Comparison of ENCODE assay signal across 9 cellular contexts in the genomic region with DNA sequence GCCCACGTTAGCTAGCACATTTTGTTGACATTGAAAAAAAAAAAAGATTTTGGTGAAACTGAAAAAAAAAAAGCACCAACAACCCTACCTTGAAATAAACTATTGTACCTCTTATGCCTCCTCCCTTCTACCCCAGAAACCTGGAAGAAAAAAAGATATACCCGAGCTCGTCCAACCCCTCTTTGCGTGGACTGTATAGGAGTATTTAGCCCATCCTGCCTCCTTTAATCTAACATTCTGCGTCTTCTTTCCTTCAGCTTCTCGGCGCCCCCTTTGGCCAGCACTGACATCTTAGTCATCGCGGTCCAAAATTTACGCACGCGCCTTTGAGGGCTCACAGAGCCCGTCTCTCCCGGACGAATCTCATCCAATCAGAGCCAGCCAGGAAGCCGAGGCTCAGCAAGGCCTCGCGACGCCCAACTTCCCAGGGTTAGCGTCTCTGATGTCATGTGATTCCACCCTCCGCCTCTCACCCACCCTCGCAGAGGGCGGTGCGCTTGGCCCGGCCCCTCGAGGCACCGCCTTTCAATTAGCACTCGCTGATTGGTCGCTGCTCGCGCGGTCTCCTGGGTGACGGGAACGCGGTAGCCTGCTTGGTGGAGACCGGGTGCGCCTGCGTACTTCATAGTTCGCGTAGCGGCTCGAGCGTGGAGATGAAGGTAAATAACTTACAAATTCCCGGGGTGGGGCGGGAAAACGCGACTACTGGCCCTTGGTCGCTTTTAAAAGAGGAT. TPM values are rescaled to one million over a fixed set of nuclear protein-coding genes. Genes with fewer than 3 reads are reported as not detected.
DNase-seq lines count a peak whose midpoint lies in the region; ATAC-seq and TF ChIP-seq lines count a peak whose summit lies in the region.
"Had no signal": no experiment of that assay in that cellular context is flagged by ENCODE, and none has a peak within 500 bp of the region (broad histone marks: within the 10 kb centered on the region; RNA-seq: fewer than 3 reads in every experiment).

A gene (plus strand): TSS at position 625 of the 734 bp plus-strand sequence. CDS start 29 bp downstream, at position 654.

- no peaks in the 10 kb centered on the region for H3K27me3 Mint-ChIP-seq in activated B cell treated with CpG ODN at 0.5 μM for 24 hours
- peaks cover 14% of the 10 kb centered on the region for H3K27me3 Mint-ChIP-seq in central memory CD8-positive, alpha-beta T cell

- peak within 1 kb of the TSS; percentile 46 for H3K27ac Mint-ChIP-seq in activated B cell treated with CpG ODN at 0.5 μM for 24 hours
- peak within 1 kb of the TSS; percentile 49 for H3K27ac Mint-ChIP-seq in central memory CD8-positive, alpha-beta T cell (ENCODE audit: low read depth)
- H3K27ac Mint-ChIP-seq: dendritic cell treated with granulocyte-macrophage colony-stimulating factor and Interleukin-4, amounts not matched to agents 40 ng/mL and 50 ng/mL, for 4 days had no signal

- H3K4me3 ChIP-seq in AG09309 (ENCODE audit: control insufficient read depth, low read depth, low read length), result peak within 1 kb of the TSS; percentile 62

- CTCF ChIA-PET in activated B cell treated with CpG ODN at 0.5 μM for 24 hours (lab: Charles Lee), result interaction anchor here (0.9 to 2.7 kb wide), 10 partner anchors 13 to 423 kb away, joined by 3 to 13 read pairs (median 4); a partner anchor contains a TSS

- peaks cover 6% of the 10 kb centered on the region for H3K36me3 Mint-ChIP-seq in activated B cell treated with CpG ODN at 0.5 μM for 24 hours (ENCODE audit: low read depth)
- H3K36me3 Mint-ChIP-seq in central memory CD8-positive, alpha-beta T cell (ENCODE audit: insufficient read depth), result peaks cover 2% of the 10 kb centered on the region

- intact Hi-C loops in activated B cell treated with CpG ODN at 0.5 μM for 24 hours (cut with micrococcal nuclease), result loop anchor here (1.0 to 10.0 kb wide), 13 partner anchors 16 to 1355 kb away; a partner anchor contains a TSS

- peaks cover 7% of the 10 kb centered on the region for H3K4me1 Mint-ChIP-seq in activated B cell treated with CpG ODN at 0.5 μM for 24 hours
- H3K4me1 Mint-ChIP-seq in central memory CD8-positive, alpha-beta T cell, result no peaks in the 10 kb centered on the region

- TF ChIP-seq CTCF in AG09309 (IDR thresholded peaks at IDR 0.05; ENCODE audit: control insufficient read depth, insufficient read depth, low read depth, low read length, missing control alignments) (peak; percentile 51), activated B cell treated with CpG ODN at 0.5 μM for 24 hours (IDR thresholded peaks at IDR 0.05) (no peak)

- H3K4me3 Mint-ChIP-seq in activated B cell treated with CpG ODN at 0.5 μM for 24 hours, result no peak within 1 kb of the TSS
- H3K4me3 Mint-ChIP-seq in central memory CD8-positive, alpha-beta T cell, result no peak within 1 kb of the TSS
- H3K4me3 Mint-ChIP-seq: dendritic cell treated with granulocyte-macrophage colony-stimulating factor and Interleukin-4, amounts not matched to agents 40 ng/mL and 50 ng/mL, for 4 days had no signal

- DNase-seq in AG09309 (ENCODE audit: low read depth), result peak; percentile 97
- peak; percentile 97 for DNase-seq in NCI-H226
- peak; percentile 93 for DNase-seq in activated B cell treated with CpG ODN at 0.5 μM for 24 hours
- DNase-seq in central memory CD8-positive, alpha-beta T cell (ENCODE audit: low spot score in 2 of 2), result peak; percentile 95 to 97
- DNase-seq in iris pigment epithelial cell (ENCODE audit: low read depth), result peak; percentile 99
- peak; percentile 98 for DNase-seq in stimulated activated CD4-positive, alpha-beta T cell treated with anti-CD3 and anti-CD28 coated beads, Interleukin-12 subunit alpha, Interleukin-12 subunit beta, amount 100 ng/mL, for 24 hours (ENCODE audit: low read depth in 2 of 2)

- ATAC-seq in GM18909 (IDR thresholded peaks at IDR 0.05; ENCODE audit: poor library complexity, unreplicated experiment) (peak; percentile 99), HG03175 (IDR thresholded peaks at IDR 0.05; ENCODE audit: unreplicated experiment) (peak; percentile 99), activated B cell treated with CpG ODN at 0.5 μM for 24 hours (ENCODE audit: low read depth) (peak; percentile 97)
- ATAC-seq in central memory CD8-positive, alpha-beta T cell (replicated peaks; ENCODE audit: extremely low read depth, poor library complexity, severe bottlenecking), result peak; percentile 98

- H3K9me3 Mint-ChIP-seq in activated B cell treated with CpG ODN at 0.5 μM for 24 hours, result no peaks in the 10 kb centered on the region
- H3K9me3 Mint-ChIP-seq in central memory CD8-positive, alpha-beta T cell, result no peaks in the 10 kb centered on the region
- H3K9me3 Mint-ChIP-seq: dendritic cell treated with granulocyte-macrophage colony-stimulating factor and Interleukin-4, amounts not matched to agents 40 ng/mL and 50 ng/mL, for 4 days had no signal

- POLR2A ChIA-PET in activated B cell treated with CpG ODN at 0.5 μM for 24 hours (lab: Charles Lee), result interaction anchor here (0.5 to 2.2 kb wide), 14 partner anchors 13 to 1022 kb away, joined by 3 to 20 read pairs (median 4); a partner anchor contains a TSS

RNA-seq across cellular contexts. Expression of the gene that starts here (rescaled TPM):
- total RNA-seq in activated B cell treated with CpG ODN at 0.5 μM for 24 hours, result 23.8 and 28.4 TPM in 2 replicates

Comparison
In these comparisons a context has a peak if more than half of its experiments do, and no peak if none do; other contexts are left out.
1. Peak in every context shown above with its lines: DNase-seq, ATAC-seq and H3K4me3 ChIP-seq.